1 cellular context compared by ENCODE assay signal in genomic region chr7:152137476-152138025, GRCh38.
TF ChIP-seq lines count a peak whose summit lies in the region.

No MANE protein-coding gene starts in this region.

TF ChIP-seq in WTC11, 78 proteins besides CTCF, POLR2A, EP300 and RAD21 (continued from another document):
- TF ChIP-seq ZNF425 (CRISPR knock-in tag; conservative IDR thresholded peaks at IDR 0.05): no peak
- no peak for TF ChIP-seq OVOL2 (CRISPR knock-in tag; IDR thresholded peaks at IDR 0.05; ENCODE audit: borderline replicate concordance)
TF ChIP-seq in WTC11: peak in this region for 0.
